8 cellular contexts compared by ENCODE assay signal in genomic region chr7:2520808-2521146, GRCh38. TPM values are rescaled to one million over a fixed set of nuclear protein-coding genes. Genes with fewer than 3 reads are reported as not detected.
DNase-seq lines count a peak whose midpoint lies in the region; ATAC-seq, FAIRE-seq and TF ChIP-seq lines count a peak whose summit lies in the region.

No MANE protein-coding gene starts in this region.

- H3K79me1 ChIP-seq in mesendoderm (ENCODE audit: low read length): no peaks in the 10 kb centered on the region

- H4K8ac ChIP-seq in mesendoderm (ENCODE audit: low read depth, low read length): no peak overlapping the region

- H3K4me1 Mint-ChIP-seq in astrocyte (ENCODE audit: low read depth, unreplicated experiment): peaks cover 24% of the 10 kb centered on the region

- H3K9ac ChIP-seq in astrocyte (ENCODE audit: low read length): peak overlapping the region; percentile 76
- H3K9ac ChIP-seq in mesendoderm (ENCODE audit: low read length): peak overlapping the region; percentile 51

- no peak for FAIRE-seq in astrocyte (lab: Jason Lieb, UNC)
- FAIRE-seq in GM12892 (lab: Jason Lieb, UNC): no peak

- H3K4me3 ChIP-seq in right atrium auricular region (peak overlapping the region; percentile 32 to 62), astrocyte (ENCODE audit: insufficient read depth, low read depth, low read length) (peak overlapping the region; percentile 64), mesendoderm (ENCODE audit: low read length) (no peak overlapping the region), uterus (peak overlapping the region; percentile 32 to 34)

- peaks cover 45% of the 10 kb centered on the region for H3K79me2 ChIP-seq in astrocyte (ENCODE audit: insufficient read depth, low read length)
- no peaks in the 10 kb centered on the region for H3K79me2 ChIP-seq in mesendoderm (ENCODE audit: control insufficient read depth, insufficient read depth, low read length)

- intact Hi-C loops in left cardiac atrium (cut with DNase I): no loop called here
- intact Hi-C loops in uterus (cut with DNase I; ENCODE audit: low total_unique reads): no loop called here

- H3K4me1 ChIP-seq in right atrium auricular region (peaks cover 0 to 74% of the 10 kb centered on the region in 2 donors), astrocyte (ENCODE audit: insufficient read depth, low read length) (peaks cover 73% of the 10 kb centered on the region), mesendoderm (ENCODE audit: control insufficient read depth, low read depth, low read length) (peaks cover 14% of the 10 kb centered on the region), uterus (peaks cover 0 to 19% of the 10 kb centered on the region in 2 donors)

- no CpG with 5 or more reads among the region's 7 CpGs for WGBS in mesendoderm (ENCODE audit: extremely low coverage, insufficient coverage, low lambda C conversion rate)

- H3K4me2 ChIP-seq in astrocyte (ENCODE audit: low read length): peak overlapping the region; percentile 87
- H3K4me2 ChIP-seq in mesendoderm (ENCODE audit: low read length): no peak overlapping the region

- peaks cover 33% of the 10 kb centered on the region for H4K20me1 ChIP-seq in astrocyte (ENCODE audit: insufficient read depth, low read length)

- H3K27ac ChIP-seq in right atrium auricular region (peak overlapping the region in 1 of 2 donors; percentile 37), astrocyte (ENCODE audit: low read depth, low read length) (peak overlapping the region; percentile 15), mesendoderm (ENCODE audit: low read depth, low read length) (no peak overlapping the region), uterus (peak overlapping the region; percentile 12 to 67)

- no peak overlapping the region for H2AFZ ChIP-seq in astrocyte (ENCODE audit: low read depth, low read length)

- H3K4me3 Mint-ChIP-seq in astrocyte (ENCODE audit: unreplicated experiment): peak overlapping the region; percentile 96

- H3K23ac ChIP-seq in mesendoderm (ENCODE audit: low read length): no peak overlapping the region

- TF ChIP-seq POLR2A in uterus (IDR thresholded peaks at IDR 0.05) (no peak), GM12892 (IDR thresholded peaks at IDR 0.05; ENCODE audit: low read depth, low read length) (no peak)

- H3K9me3 ChIP-seq in right atrium auricular region: no peaks in the 10 kb centered on the region
- no peaks in the 10 kb centered on the region for H3K9me3 ChIP-seq in astrocyte (ENCODE audit: insufficient read depth, low read depth, low read length)
- H3K9me3 ChIP-seq in uterus: no peaks in the 10 kb centered on the region

- no peak overlapping the region for H3K4ac ChIP-seq in mesendoderm (ENCODE audit: low read depth, low read length)

- H3K36me3 ChIP-seq in right atrium auricular region (peaks cover 3% of the 10 kb centered on the region), astrocyte (ENCODE audit: insufficient read depth, low read length) (no peaks in the 10 kb centered on the region), mesendoderm (ENCODE audit: control insufficient read depth, insufficient read depth, low read length) (no peaks in the 10 kb centered on the region), uterus (no peaks in the 10 kb centered on the region)

- no peak overlapping the region for H2BK120ac ChIP-seq in mesendoderm (ENCODE audit: low read depth, low read length)

- TF ChIP-seq CTCF in right atrium auricular region (IDR thresholded peaks at IDR 0.05): no peak
- TF ChIP-seq CTCF in astrocyte (IDR thresholded peaks at IDR 0.05; ENCODE audit: insufficient read depth, low read depth, low read length): no peak
- TF ChIP-seq CTCF in uterus (IDR thresholded peaks at IDR 0.05): no peak

- DNase-seq in right atrium auricular region (ENCODE audit: low spot score): no peak
- DNase-seq in left cardiac atrium: no peak
- DNase-seq in astrocyte (ENCODE audit: low read depth): no peak
- no peak for DNase-seq in mesendoderm
- no peak for DNase-seq in uterus
- no peak for DNase-seq in SHP77 (lab: John Stamatoyannopoulos, UW)
- DNase-seq in GM12892 (ENCODE audit: insufficient read length): no peak
- no peak for DNase-seq in NCI-H187 treated with DMSO at 0.1 percent for 48 hours (lab: John Stamatoyannopoulos, UW)

- no peak overlapping the region for H2BK15ac ChIP-seq in mesendoderm (replicated peaks; ENCODE audit: low read depth)

- no peaks in the 10 kb centered on the region for H3K9me3 Mint-ChIP-seq in astrocyte (ENCODE audit: unreplicated experiment)

- peak overlapping the region; percentile 37 for H3K56ac ChIP-seq in mesendoderm (ENCODE audit: low read length)

- no peaks in the 10 kb centered on the region for H3K27me3 Mint-ChIP-seq in astrocyte (ENCODE audit: low read depth, unreplicated experiment)

- H3K36me3 Mint-ChIP-seq in astrocyte (ENCODE audit: low read depth, unreplicated experiment): peaks cover 4% of the 10 kb centered on the region

- H2BK5ac ChIP-seq in mesendoderm (ENCODE audit: low read length): no peak overlapping the region

- no peak overlapping the region for H2AK5ac ChIP-seq in mesendoderm (ENCODE audit: low read length)

- no peak for ATAC-seq in left cardiac atrium

- peak overlapping the region; percentile 41 for H3K27ac Mint-ChIP-seq in astrocyte (ENCODE audit: unreplicated experiment)

- H3K27me3 ChIP-seq in right atrium auricular region: no peaks in the 10 kb centered on the region
- H3K27me3 ChIP-seq in astrocyte (ENCODE audit: insufficient read depth, low read length): no peaks in the 10 kb centered on the region
- peaks cover 9% of the 10 kb centered on the region for H3K27me3 ChIP-seq in mesendoderm (ENCODE audit: insufficient read depth, low read length, poor library complexity)
- H3K27me3 ChIP-seq in uterus: peaks cover 0 to 10% of the 10 kb centered on the region in 2 donors

- H3K18ac ChIP-seq in mesendoderm (ENCODE audit: low read length): no peak overlapping the region

- H4K5ac ChIP-seq in mesendoderm (ENCODE audit: low read length): no peak overlapping the region

RNA-seq across cellular contexts. Expression of gene LFNG, which starts 1.2 kb away (rescaled TPM):
- 1 to 10 TPM; 3.8 to 4.3 TPM for total RNA-seq in right atrium auricular region
- 1 to 10 TPM; 8.7 to 9.2 TPM for total RNA-seq in left cardiac atrium
- total RNA-seq in astrocyte: 58.6 and 76.9 TPM in 2 replicates
- polyA plus RNA-seq in mesendoderm (2013, experiment 1 of 2): 1.2 TPM
- polyA plus RNA-seq in mesendoderm (2013, experiment 2 of 2): 1.7 TPM
- total RNA-seq in uterus: 10 to 100 TPM in 2 of 4 donors, 1 to 10 TPM in 1, not detected in 1; 2.3 to 30.5 (median 26.5) TPM
- polyA plus RNA-seq in GM12892 (2012; ENCODE audit: missing spikeins): 0.17 TPM

RNA-seq across cellular contexts. Expression of gene BRAT1, which starts 34.5 kb away (rescaled TPM):
- total RNA-seq in right atrium auricular region (10 to 100 TPM; 20.9 to 24.6 TPM), left cardiac atrium (10 to 100 TPM; 14.6 to 17.6 TPM), astrocyte (18.7 and 19.7 TPM in 2 replicates), uterus (10 to 100 TPM; 10.3 to 44.3 (median 36.0) TPM)
- polyA plus RNA-seq in mesendoderm (2013, experiment 1 of 2): 18.2 TPM
- polyA plus RNA-seq in mesendoderm (2013, experiment 2 of 2): 18.3 TPM
- 7.6 TPM for polyA plus RNA-seq in GM12892 (2012; ENCODE audit: missing spikeins)

RNA-seq across cellular contexts. Expression of gene IQCE, which starts 38.0 kb away (rescaled TPM):
- total RNA-seq in right atrium auricular region (1 to 10 TPM; 6.6 to 9.1 TPM), left cardiac atrium (10 to 100 TPM; 11.5 to 12.0 TPM), astrocyte (13.1 and 13.8 TPM in 2 replicates), uterus (10 to 100 TPM in 3 of 4 donors, 1 to 10 TPM in 1; 6.8 to 28.0 (median 16.9) TPM)
- polyA plus RNA-seq in mesendoderm (2013, experiment 1 of 2): 3.1 TPM
- 2.8 TPM for polyA plus RNA-seq in mesendoderm (2013, experiment 2 of 2)
- polyA plus RNA-seq in GM12892 (2012; ENCODE audit: missing spikeins): 2.7 TPM

RNA-seq across cellular contexts. Expression of gene GRIFIN, which starts 44.6 kb away (rescaled TPM):
- total RNA-seq in right atrium auricular region (not detected), left cardiac atrium (not detected), astrocyte (not detected in 2 replicates), uterus (not detected)
- polyA plus RNA-seq in mesendoderm (2013, experiment 1 of 2): not detected
- not detected for polyA plus RNA-seq in mesendoderm (2013, experiment 2 of 2)
- polyA plus RNA-seq in GM12892 (2012; ENCODE audit: missing spikeins): not detected
